25 cellular contexts compared by ENCODE assay signal in the genomic region with DNA sequence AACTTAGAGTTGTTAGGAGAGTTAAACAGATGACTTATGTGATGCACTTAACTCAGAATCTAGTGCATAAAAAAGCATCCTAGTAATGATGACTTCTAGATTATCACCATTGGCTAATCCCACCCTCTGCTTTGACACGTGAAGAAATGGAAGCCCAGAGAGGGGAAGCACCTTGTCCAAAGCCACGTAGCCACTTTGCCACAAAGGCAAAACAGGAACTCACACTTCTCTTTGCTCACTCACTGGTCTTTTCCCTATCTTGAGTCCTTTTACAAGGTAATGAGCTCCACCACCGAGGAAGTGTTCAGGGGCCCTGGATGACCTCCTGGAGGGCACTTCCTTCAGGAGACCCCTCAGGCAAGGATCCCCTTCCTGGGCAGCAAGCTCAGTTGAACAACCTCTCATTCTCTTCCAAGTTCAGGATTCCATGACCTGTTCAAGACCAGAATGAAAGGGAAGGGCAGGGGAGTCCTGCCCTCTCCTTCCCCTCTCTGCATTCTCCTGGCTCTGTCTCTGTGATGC.
"Had no signal": no experiment of that assay in that cellular context is flagged by ENCODE, and none has a peak within 500 bp of the region (broad histone marks: within the 10 kb centered on the region; RNA-seq: fewer than 3 reads in every experiment).

No MANE protein-coding gene starts in this region.

- H3K4me3 ChIP-seq: breast epithelium, esophagus muscularis mucosa, heart right ventricle, left ventricle myocardium inferior, lung, pancreas, prostate gland, skin epidermis, upper lobe of left lung had no signal

- H3K4me3 Mint-ChIP-seq: dendritic cell treated with granulocyte-macrophage colony-stimulating factor and Interleukin-4, amounts not matched to agents 40 ng/mL and 50 ng/mL, for 4 days; nephron; stimulated activated memory B cell treated with anti-CD40 and anti-IgM and Interleukin-4, amounts not matched to agents 10 μg/mL and 1 μg/mL and 100 μg/mL, for 72 hours; stimulated activated naive CD8-positive, alpha-beta T cell treated with anti-CD3 and anti-CD28 coated beads, Interleukin-15, amount 100 ng/mL, for 72 hours had no signal

- DNase-seq: activated CD4-positive, alpha-beta T cell treated with anti-CD3 and anti-CD28 coated beads for 4 hours; activated CD4-positive, alpha-beta T cell treated with anti-CD3 and anti-CD28 coated beads, Interleukin-2, amount 50 U/mL, for 48 hours; activated naive CD4-positive, alpha-beta T cell; central memory CD4-positive, alpha-beta T cell; effector CD4-positive, alpha-beta T cell; heart right ventricle; left ventricle myocardium inferior; pancreas; stimulated activated CD4-positive, alpha-beta T cell treated with anti-CD3 and anti-CD28 coated beads, Interleukin-4, amount 100 ng/mL, for 4 hours; stimulated activated CD8-positive, alpha-beta memory T cell treated with anti-CD3 and anti-CD28 coated beads, Interleukin-4, amount 100 ng/mL, for 48 hours; stimulated activated naive CD8-positive, alpha-beta T cell treated with anti-CD3 and anti-CD28 coated beads, Interleukin-15, amount 100 ng/mL, for 72 hours; upper lobe of left lung had no signal

- FAIRE-seq: pancreas had no signal

- H3K9me3 ChIP-seq: breast epithelium, esophagus muscularis mucosa, heart right ventricle, left ventricle myocardium inferior, neutrophil, pancreas, prostate gland, upper lobe of left lung had no signal

- H3K27ac Mint-ChIP-seq: activated naive CD4-positive, alpha-beta T cell treated with anti-CD3 and anti-CD28 coated beads, Interleukin-2, amount 50 U/mL, for 72 hours; dendritic cell treated with granulocyte-macrophage colony-stimulating factor and Interleukin-4, amounts not matched to agents 40 ng/mL and 50 ng/mL, for 4 days; nephron; stimulated activated memory B cell treated with anti-CD40 and anti-IgM and Interleukin-4, amounts not matched to agents 10 μg/mL and 1 μg/mL and 100 μg/mL, for 72 hours; stimulated activated naive CD8-positive, alpha-beta T cell treated with anti-CD3 and anti-CD28 coated beads, Interleukin-15, amount 100 ng/mL, for 72 hours had no signal

- H3K27ac ChIP-seq: breast epithelium, esophagus muscularis mucosa, foreskin keratinocyte, heart right ventricle, left ventricle myocardium inferior, neutrophil, pancreas, prostate gland, skin epidermis, upper lobe of left lung, VCaP had no signal

- H3K27me3 ChIP-seq: breast epithelium, foreskin keratinocyte, pancreas, upper lobe of left lung had no signal

- ATAC-seq: heart right ventricle; sciatic nerve; stimulated activated memory B cell treated with anti-CD40 and anti-IgM and Interleukin-4, amounts not matched to agents 10 μg/mL and 1 μg/mL and 100 μg/mL, for 72 hours; stimulated activated naive CD8-positive, alpha-beta T cell treated with anti-CD3 and anti-CD28 coated beads, Interleukin-15, amount 100 ng/mL, for 72 hours had no signal

- H3K4me1 Mint-ChIP-seq: nephron; stimulated activated memory B cell treated with anti-CD40 and anti-IgM and Interleukin-4, amounts not matched to agents 10 μg/mL and 1 μg/mL and 100 μg/mL, for 72 hours had no signal

- H3K4me1 ChIP-seq: breast epithelium, esophagus muscularis mucosa, foreskin keratinocyte, heart right ventricle, left ventricle myocardium inferior, pancreas, prostate gland, upper lobe of left lung had no signal

- H3K36me3 Mint-ChIP-seq: activated naive CD4-positive, alpha-beta T cell treated with anti-CD3 and anti-CD28 coated beads, Interleukin-2, amount 50 U/mL, for 72 hours; stimulated activated memory B cell treated with anti-CD40 and anti-IgM and Interleukin-4, amounts not matched to agents 10 μg/mL and 1 μg/mL and 100 μg/mL, for 72 hours had no signal

- H3K36me3 ChIP-seq: breast epithelium, esophagus muscularis mucosa, heart right ventricle, left ventricle myocardium inferior, neutrophil, pancreas, prostate gland, upper lobe of left lung had no signal

- H3K9me3 Mint-ChIP-seq: activated naive CD4-positive, alpha-beta T cell treated with anti-CD3 and anti-CD28 coated beads, Interleukin-2, amount 50 U/mL, for 72 hours; dendritic cell treated with granulocyte-macrophage colony-stimulating factor and Interleukin-4, amounts not matched to agents 40 ng/mL and 50 ng/mL, for 4 days; nephron; stimulated activated memory B cell treated with anti-CD40 and anti-IgM and Interleukin-4, amounts not matched to agents 10 μg/mL and 1 μg/mL and 100 μg/mL, for 72 hours; stimulated activated naive CD8-positive, alpha-beta T cell treated with anti-CD3 and anti-CD28 coated beads, Interleukin-15, amount 100 ng/mL, for 72 hours had no signal
